8 cellular contexts compared by ENCODE assay signal in the genomic region with DNA sequence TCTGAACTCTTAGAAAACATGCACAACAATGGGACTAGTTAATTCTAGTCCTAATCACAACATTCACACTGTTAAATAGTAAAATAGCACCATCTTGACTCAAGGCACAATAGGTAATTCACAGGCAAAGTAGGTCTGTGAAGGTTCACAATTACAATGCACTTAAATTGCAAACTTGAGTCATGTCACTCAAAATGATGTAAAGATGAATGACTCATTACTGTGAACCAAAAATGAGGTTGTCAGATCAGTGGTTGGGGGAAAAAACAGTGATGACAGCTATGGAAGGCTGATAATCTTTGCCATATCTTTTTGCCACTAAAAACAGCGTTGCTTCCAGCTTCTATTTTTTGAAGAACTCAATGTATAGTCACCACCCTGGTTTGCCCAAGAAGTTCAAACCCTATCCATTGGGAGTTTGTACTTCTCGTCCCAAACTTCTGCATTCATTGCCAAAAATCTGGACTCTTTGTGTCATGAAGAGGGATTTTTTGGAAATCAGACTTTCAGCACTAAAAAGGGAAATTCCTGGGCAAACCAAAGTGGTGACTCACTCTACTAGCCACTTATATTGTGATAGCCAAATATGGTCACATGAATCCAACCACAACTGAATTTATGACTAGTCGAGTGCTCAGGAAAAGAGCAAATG.
A peak's percentile ranks its signal among the peaks of the same experiment; 100 is the strongest.
DNase-seq lines count a peak whose midpoint lies in the region; ATAC-seq and TF ChIP-seq lines count a peak whose summit lies in the region.

No MANE protein-coding gene starts in this region.

- no peaks in the 10 kb centered on the region for H3K36me3 Mint-ChIP-seq in CD4-positive, alpha-beta memory T cell

- H3K27ac Mint-ChIP-seq in CD4-positive, alpha-beta memory T cell = no peak overlapping the region

- peaks cover 5 to 12% of the 10 kb centered on the region in 2 donors for H3K27me3 Mint-ChIP-seq in CD4-positive, alpha-beta memory T cell

- H3K9me3 Mint-ChIP-seq in CD4-positive, alpha-beta memory T cell = peaks cover 0 to 19% (median 6%) of the 10 kb centered on the region in 8 donors

- H3K27ac ChIP-seq in CD4-positive, alpha-beta memory T cell (ENCODE audit: low read depth, low read length) = no peak overlapping the region
- no peak overlapping the region for H3K27ac ChIP-seq in coronary artery

- H3K4me3 ChIP-seq in CD4-positive, alpha-beta memory T cell (ENCODE audit: low read length in 2 of 2) = no peak overlapping the region
- no peak overlapping the region for H3K4me3 ChIP-seq in coronary artery

- CTCF ChIA-PET in CD4-positive, alpha-beta memory T cell (lab: Charles Lee; ENCODE audit: partially characterized antibody) = no interaction called here

- H3K4me1 ChIP-seq in CD4-positive, alpha-beta memory T cell (ENCODE audit: insufficient read depth, low read length) = no peaks in the 10 kb centered on the region

- H3K27me3 ChIP-seq in CD4-positive, alpha-beta memory T cell (ENCODE audit: insufficient read depth, low read length) = no peaks in the 10 kb centered on the region

- TF ChIP-seq CTCF in coronary artery (IDR thresholded peaks at IDR 0.05) = no peak

- ATAC-seq in GM18505 (IDR thresholded peaks at IDR 0.05; ENCODE audit: unreplicated experiment) (peak; percentile 66), HG02870 (IDR thresholded peaks at IDR 0.05; ENCODE audit: unreplicated experiment) (peak; percentile 70)

- no peaks in the 10 kb centered on the region for H3K4me1 Mint-ChIP-seq in CD4-positive, alpha-beta memory T cell

- TF ChIP-seq POLR2A in GM18505 (IDR thresholded peaks at IDR 0.05; ENCODE audit: borderline replicate concordance, extremely low read depth, insufficient read depth, insufficient read length) = no peak

- no peaks in the 10 kb centered on the region for H3K36me3 ChIP-seq in CD4-positive, alpha-beta memory T cell (ENCODE audit: insufficient read depth, low read length)

- POLR2A ChIA-PET in CD4-positive, alpha-beta memory T cell (lab: Charles Lee; ENCODE audit: partially characterized antibody) = no interaction called here

- H3K4me3 Mint-ChIP-seq in CD4-positive, alpha-beta memory T cell = no peak overlapping the region

- no peaks in the 10 kb centered on the region for H3K9me3 ChIP-seq in CD4-positive, alpha-beta memory T cell (ENCODE audit: control insufficient read depth in 1 of 2, low read length in 2 of 2)

- DNase-seq in T1000 (lab: John Stamatoyannopoulos, UW) (peak; percentile 4), lung microvascular endothelial cell (ENCODE audit: low read depth in 2 of 2) (peak; percentile 61 to 76), posterior cingulate gyrus (no peak), NCI-H146 (lab: John Stamatoyannopoulos, UW) (no peak), coronary artery (ENCODE audit: low spot score) (no peak)
- no peak for DNase-seq in CD4-positive, alpha-beta memory T cell

- intact Hi-C loops in posterior cingulate gyrus (cut with DNase I) = no loop called here
- intact Hi-C loops in CD4-positive, alpha-beta memory T cell (cut with micrococcal nuclease) = no loop called here

Comparison
In these comparisons a context has a peak if more than half of its experiments do, and no peak if none do; other contexts are left out.
1. DNase-seq: peak in T1000 (single experiment) and lung microvascular endothelial cell (2 of 2); none in posterior cingulate gyrus (0 of 10), NCI-H146 (single experiment), CD4-positive, alpha-beta memory T cell (0 of 5) and coronary artery (single experiment).